ENCODE assay signal across 10 cellular contexts in genomic region chr3:182969277-182969676, GRCh38. TPM values are rescaled to one million over a fixed set of nuclear protein-coding genes. Genes with fewer than 3 reads are reported as not detected.
DNase-seq lines count a peak whose midpoint lies in the region; ATAC-seq, FAIRE-seq and TF ChIP-seq lines count a peak whose summit lies in the region.
"Had no signal": no experiment of that assay in that cellular context is flagged by ENCODE, and none has a peak within 500 bp of the region (broad histone marks: within the 10 kb centered on the region; RNA-seq: fewer than 3 reads in every experiment).

No MANE protein-coding gene starts in this region.

- H3K9me3 ChIP-seq in OCI-LY1 (ENCODE audit: low read length) (no peaks in the 10 kb centered on the region), psoas muscle (no peaks in the 10 kb centered on the region), kidney (ENCODE audit: control insufficient read depth in 1 of 2, low read length in 2 of 2) (no peaks in the 10 kb centered on the region)
- H3K9me3 ChIP-seq: pancreas had no signal

- intact Hi-C loops in psoas muscle (cut with DNase I) = no loop called here
- intact Hi-C loops in kidney (cut with DNase I) = no loop called here

- H3K9me3 Mint-ChIP-seq in T-cell = no peaks in the 10 kb centered on the region

- no peaks in the 10 kb centered on the region for H3K36me3 Mint-ChIP-seq in T-cell

- H3K4me3 Mint-ChIP-seq in T-cell = no peak overlapping the region

- peaks cover 63% of the 10 kb centered on the region for H3K4me1 ChIP-seq in OCI-LY1 (ENCODE audit: insufficient read depth, low read length, severe bottlenecking)
- peaks cover 26% of the 10 kb centered on the region for H3K4me1 ChIP-seq in psoas muscle
- peaks cover 8 to 14% of the 10 kb centered on the region in 2 donors for H3K4me1 ChIP-seq in kidney (ENCODE audit: control insufficient read depth in 1 of 2, insufficient read depth in 1 of 2, low read depth in 1 of 2, low read length in 2 of 2)

- H3K4me2 ChIP-seq in OCI-LY1 (ENCODE audit: low read length) = no peak overlapping the region

- peaks cover 60 to 66% (median 63%) of the 10 kb centered on the region in 3 donors for H3K4me1 Mint-ChIP-seq in T-cell

- FAIRE-seq in kidney (lab: Jason Lieb, UNC) = no peak
- FAIRE-seq: pancreas had no signal

- CTCF ChIA-PET in T-cell (lab: Charles Lee) = interaction anchor here (0.6 to 1.1 kb wide), 3 partner anchors 8 to 102 kb away, joined by 3 read pairs; no protein-coding TSS in a partner anchor

- H3K27ac Mint-ChIP-seq in T-cell = peak overlapping the region in 1 of 2 donors; percentile 19

- no peaks in the 10 kb centered on the region for H3F3A ChIP-seq in OCI-LY1 (ENCODE audit: insufficient read depth, low read length)

- H4K20me1 ChIP-seq in OCI-LY1 (ENCODE audit: insufficient read depth, low read length) = no peaks in the 10 kb centered on the region

- H2AFZ ChIP-seq in OCI-LY1 (ENCODE audit: low read length) = no peak overlapping the region

- DNase-seq in DMS 273 (lab: John Stamatoyannopoulos, UW; ENCODE audit: unreplicated experiment) (peak; percentile 23), DMS 273 treated with DMSO at 0.1 percent for 48 hours (lab: John Stamatoyannopoulos, UW) (no peak), dermis blood vessel endothelial cell (peak; percentile 23), psoas muscle (no peak), kidney (no peak), T-cell (no peak), RKO (ENCODE audit: low spot score) (no peak)
- DNase-seq: pancreas had no signal

- H3K27me3 Mint-ChIP-seq in T-cell = no peaks in the 10 kb centered on the region

- TF ChIP-seq CTCF in OCI-LY1 (IDR thresholded peaks at IDR 0.05; ENCODE audit: low read length) (no peak), psoas muscle (IDR thresholded peaks at IDR 0.05) (no peak), kidney (IDR thresholded peaks at IDR 0.05; ENCODE audit: borderline replicate concordance, extremely low read depth, insufficient read depth) (no peak)

- H3K9ac ChIP-seq in OCI-LY1 (ENCODE audit: low read length) = no peak overlapping the region
- no peak overlapping the region for H3K9ac ChIP-seq in kidney (ENCODE audit: low read length in 2 of 2)

- no peaks in the 10 kb centered on the region for H3K27me3 ChIP-seq in OCI-LY1 (ENCODE audit: insufficient read depth, low read length)
- H3K27me3 ChIP-seq in psoas muscle (ENCODE audit: insufficient read depth in 3 of 3, low read length in 2 of 3) = no peaks in the 10 kb centered on the region
- H3K27me3 ChIP-seq: pancreas had no signal

- H3K27ac ChIP-seq in OCI-LY1 (ENCODE audit: low read depth, low read length, poor library complexity, severe bottlenecking) (peak overlapping the region; percentile 12), psoas muscle (peak overlapping the region; percentile 37), kidney (ENCODE audit: low read depth in 2 of 2, low read length in 2 of 2) (no peak overlapping the region)
- H3K27ac ChIP-seq: 22Rv1, pancreas had no signal

- peaks cover 93% of the 10 kb centered on the region for H3K79me2 ChIP-seq in OCI-LY1 (ENCODE audit: insufficient read depth, low read length)

- POLR2A ChIA-PET in T-cell (lab: Charles Lee) = no interaction called here

- ATAC-seq in psoas muscle (no peak), T-cell (replicated peaks in 1 of 4) (no peak)
- ATAC-seq: pancreas had no signal

- no peaks in the 10 kb centered on the region for H3K9me2 ChIP-seq in OCI-LY1 (ENCODE audit: low read depth, low read length)

- H3K36me3 ChIP-seq in OCI-LY1 (ENCODE audit: insufficient read depth, low read length) = 0 out of 2 replicates have a peak, but pooled peaks cover 4% of the 10 kb centered on the region
- no peaks in the 10 kb centered on the region for H3K36me3 ChIP-seq in psoas muscle (ENCODE audit: insufficient read depth in 1 of 2, low read depth in 1 of 2)
- no peaks in the 10 kb centered on the region for H3K36me3 ChIP-seq in kidney (ENCODE audit: control insufficient read depth in 1 of 2, insufficient read depth in 2 of 2, low read length in 2 of 2)
- H3K36me3 ChIP-seq: pancreas had no signal

- no peak overlapping the region for H3K4me3 ChIP-seq in OCI-LY1 (ENCODE audit: low read depth, low read length, poor library complexity, severe bottlenecking)
- H3K4me3 ChIP-seq in psoas muscle = no peak overlapping the region
- no peak overlapping the region for H3K4me3 ChIP-seq in kidney (ENCODE audit: low read length in 2 of 2)
- H3K4me3 ChIP-seq: pancreas had no signal

RNA-seq across cellular contexts. Expression of gene DCUN1D1, which starts 11.1 kb away (rescaled TPM):
- 34.0 and 37.0 TPM in 2 replicates for total RNA-seq in dermis blood vessel endothelial cell
- 10 to 100 TPM; 41.5 to 97.8 (median 50.7) TPM for total RNA-seq in psoas muscle
- 10 to 100 TPM; 11.6 to 57.7 (median 25.8) TPM for polyA plus RNA-seq in psoas muscle
- 47.9 TPM for total RNA-seq in kidney
- polyA plus RNA-seq in kidney (ENCODE audit: insufficient read depth, low read depth, low replicate concordance) = 14.2 TPM
- 10 to 100 TPM; 29.2 to 38.3 (median 33.2) TPM for total RNA-seq in T-cell

Comparison
In these comparisons a context has a peak if more than half of its experiments do, and no peak if none do; other contexts are left out.
1. DNase-seq: peak in DMS 273 (single experiment) and dermis blood vessel endothelial cell (single experiment); none in DMS 273 treated with DMSO at 0.1 percent for 48 hours (single experiment), psoas muscle (0 of 2), kidney (single experiment), T-cell (0 of 34) and RKO (single experiment).
2. H3K27ac ChIP-seq: peak in OCI-LY1 (single experiment) and psoas muscle (single experiment); none in kidney (0 of 2).